Comparison of ENCODE assay signal across 23 cellular contexts in genomic region chr12:52360663-52361271, GRCh38. TPM values are rescaled to one million over a fixed set of nuclear protein-coding genes. Genes with fewer than 3 reads are reported as not detected.
"Had no signal": no experiment of that assay in that cellular context is flagged by ENCODE, and none has a peak within 500 bp of the region (broad histone marks: within the 10 kb centered on the region; RNA-seq: fewer than 3 reads in every experiment).

No MANE protein-coding gene starts in this region.

- H3K4me1 Mint-ChIP-seq: endodermal cell had no signal

- H3K4me3 ChIP-seq: esophagus muscularis mucosa, lung had no signal

- H3K27me3 ChIP-seq: brain microvascular endothelial cell had no signal

- H3K27ac ChIP-seq: brain microvascular endothelial cell, esophagus muscularis mucosa, WERI-Rb-1 had no signal

- H3K27ac Mint-ChIP-seq: activated CD4-positive, alpha-beta T cell treated with anti-CD3 and anti-CD28 coated beads for 36 hours; activated CD8-positive, alpha-beta T cell treated with anti-CD3 and anti-CD28 coated beads for 36 hours; activated naive CD4-positive, alpha-beta T cell treated with anti-CD3 and anti-CD28 coated beads, Interleukin-2, amount 50 U/mL, for 24 hours; activated T-helper 1 cell treated with anti-CD3 and anti-CD28 coated beads, Interleukin-12 subunit alpha, Interleukin-12 subunit beta, Interleukin-2, Interleukin-4 antibody, amounts not matched to agents 30 ng/mL and 10 ng/mL and 1 ng/mL, durations not matched to agents 14 hours and 24 hours and 36 hours; endodermal cell; nephron; stimulated activated naive CD8-positive, alpha-beta T cell treated with anti-CD3 and anti-CD28 coated beads, Interleukin-15, Interleukin-2, amounts not matched to agents 100 ng/mL and 50 ng/mL, for 24 hours had no signal

- DNase-seq: activated CD4-positive, alpha-beta T cell treated with anti-CD3 and anti-CD28 coated beads for 36 hours; activated CD8-positive, alpha-beta memory T cell treated with anti-CD3 and anti-CD28 coated beads, Interleukin-2, amount 50 U/mL, for 4 hours; brain microvascular endothelial cell; dermis blood vessel endothelial cell; endodermal cell; foreskin fibroblast; glutamatergic neuron; left cardiac atrium; stimulated activated CD4-positive, alpha-beta T cell treated with anti-CD3 and anti-CD28 coated beads, Interleukin-15, amount 100 ng/mL, for 24 hours; stimulated activated CD4-positive, alpha-beta T cell treated with anti-CD3 and anti-CD28 coated beads, Interleukin-4, amount 100 ng/mL, for 24 hours; T-helper 9 cell; WERI-Rb-1 had no signal

- H3K9me3 Mint-ChIP-seq: activated CD8-positive, alpha-beta T cell treated with anti-CD3 and anti-CD28 coated beads for 36 hours; activated naive CD4-positive, alpha-beta T cell treated with anti-CD3 and anti-CD28 coated beads, Interleukin-2, amount 50 U/mL, for 24 hours; activated T-helper 1 cell treated with anti-CD3 and anti-CD28 coated beads, Interleukin-12 subunit alpha, Interleukin-12 subunit beta, Interleukin-2, Interleukin-4 antibody, amounts not matched to agents 30 ng/mL and 10 ng/mL and 1 ng/mL, durations not matched to agents 14 hours and 24 hours and 36 hours; endodermal cell; nephron; stimulated activated naive CD8-positive, alpha-beta T cell treated with anti-CD3 and anti-CD28 coated beads, Interleukin-15, Interleukin-2, amounts not matched to agents 100 ng/mL and 50 ng/mL, for 24 hours had no signal

- H3K27me3 Mint-ChIP-seq: activated CD4-positive, alpha-beta T cell treated with anti-CD3 and anti-CD28 coated beads for 36 hours; activated CD8-positive, alpha-beta T cell treated with anti-CD3 and anti-CD28 coated beads for 36 hours; activated naive CD4-positive, alpha-beta T cell treated with anti-CD3 and anti-CD28 coated beads, Interleukin-2, amount 50 U/mL, for 24 hours; stimulated activated naive CD8-positive, alpha-beta T cell treated with anti-CD3 and anti-CD28 coated beads, Interleukin-15, Interleukin-2, amounts not matched to agents 100 ng/mL and 50 ng/mL, for 24 hours had no signal

- H3K4me1 ChIP-seq: esophagus muscularis mucosa had no signal

- H3K4me3 Mint-ChIP-seq: activated CD4-positive, alpha-beta T cell treated with anti-CD3 and anti-CD28 coated beads for 36 hours; activated CD8-positive, alpha-beta T cell treated with anti-CD3 and anti-CD28 coated beads for 36 hours; activated naive CD4-positive, alpha-beta T cell treated with anti-CD3 and anti-CD28 coated beads, Interleukin-2, amount 50 U/mL, for 24 hours; activated T-helper 1 cell treated with anti-CD3 and anti-CD28 coated beads, Interleukin-12 subunit alpha, Interleukin-12 subunit beta, Interleukin-2, Interleukin-4 antibody, amounts not matched to agents 30 ng/mL and 10 ng/mL and 1 ng/mL, durations not matched to agents 14 hours and 24 hours and 36 hours; endodermal cell; nephron; stimulated activated naive CD8-positive, alpha-beta T cell treated with anti-CD3 and anti-CD28 coated beads, Interleukin-15, Interleukin-2, amounts not matched to agents 100 ng/mL and 50 ng/mL, for 24 hours had no signal

- H3K9me3 ChIP-seq: esophagus muscularis mucosa had no signal

- ATAC-seq: activated CD4-positive, alpha-beta T cell treated with anti-CD3 and anti-CD28 coated beads for 36 hours; activated CD8-positive, alpha-beta T cell treated with anti-CD3 and anti-CD28 coated beads for 36 hours; left cardiac atrium had no signal

- H3K36me3 ChIP-seq: brain microvascular endothelial cell, esophagus muscularis mucosa, WERI-Rb-1 had no signal

- H3K36me3 Mint-ChIP-seq: activated naive CD4-positive, alpha-beta T cell treated with anti-CD3 and anti-CD28 coated beads, Interleukin-2, amount 50 U/mL, for 24 hours had no signal

RNA-seq across cellular contexts. Expression of gene KRT85, which starts 6.5 kb away (rescaled TPM):
- total RNA-seq: activated CD4-positive, alpha-beta T cell treated with anti-CD3 and anti-CD28 coated beads for 36 hours; activated CD8-positive, alpha-beta T cell treated with anti-CD3 and anti-CD28 coated beads for 36 hours; activated T-helper 1 cell treated with anti-CD3 and anti-CD28 coated beads, Interleukin-12 subunit alpha, Interleukin-12 subunit beta, Interleukin-2, Interleukin-4 antibody, amounts not matched to agents 30 ng/mL and 10 ng/mL and 1 ng/mL, durations not matched to agents 14 hours and 24 hours and 36 hours; cerebellum; dermis blood vessel endothelial cell; endodermal cell; esophagus muscularis mucosa; left cardiac atrium; lung; mononuclear cell; omental fat pad; SK-MEL-5 had no signal
- polyA plus RNA-seq: lung had no signal

RNA-seq across cellular contexts. Expression of gene KRT84, which starts 24.7 kb away (rescaled TPM):
- total RNA-seq: activated CD4-positive, alpha-beta T cell treated with anti-CD3 and anti-CD28 coated beads for 36 hours; activated CD8-positive, alpha-beta T cell treated with anti-CD3 and anti-CD28 coated beads for 36 hours; activated T-helper 1 cell treated with anti-CD3 and anti-CD28 coated beads, Interleukin-12 subunit alpha, Interleukin-12 subunit beta, Interleukin-2, Interleukin-4 antibody, amounts not matched to agents 30 ng/mL and 10 ng/mL and 1 ng/mL, durations not matched to agents 14 hours and 24 hours and 36 hours; cerebellum; dermis blood vessel endothelial cell; endodermal cell; esophagus muscularis mucosa; left cardiac atrium; lung; mononuclear cell; omental fat pad; SK-MEL-5 had no signal
- polyA plus RNA-seq: lung had no signal

RNA-seq across cellular contexts. Expression of gene KRT83, which starts 39.6 kb away (rescaled TPM):
- total RNA-seq: activated CD4-positive, alpha-beta T cell treated with anti-CD3 and anti-CD28 coated beads for 36 hours; activated CD8-positive, alpha-beta T cell treated with anti-CD3 and anti-CD28 coated beads for 36 hours; activated T-helper 1 cell treated with anti-CD3 and anti-CD28 coated beads, Interleukin-12 subunit alpha, Interleukin-12 subunit beta, Interleukin-2, Interleukin-4 antibody, amounts not matched to agents 30 ng/mL and 10 ng/mL and 1 ng/mL, durations not matched to agents 14 hours and 24 hours and 36 hours; cerebellum; dermis blood vessel endothelial cell; endodermal cell; esophagus muscularis mucosa; left cardiac atrium; lung; mononuclear cell; omental fat pad; SK-MEL-5 had no signal
- polyA plus RNA-seq: lung had no signal

RNA-seq across cellular contexts. Expression of gene KRT82, which starts 45.4 kb away (rescaled TPM):
- total RNA-seq: activated CD4-positive, alpha-beta T cell treated with anti-CD3 and anti-CD28 coated beads for 36 hours; activated CD8-positive, alpha-beta T cell treated with anti-CD3 and anti-CD28 coated beads for 36 hours; activated T-helper 1 cell treated with anti-CD3 and anti-CD28 coated beads, Interleukin-12 subunit alpha, Interleukin-12 subunit beta, Interleukin-2, Interleukin-4 antibody, amounts not matched to agents 30 ng/mL and 10 ng/mL and 1 ng/mL, durations not matched to agents 14 hours and 24 hours and 36 hours; cerebellum; dermis blood vessel endothelial cell; endodermal cell; esophagus muscularis mucosa; left cardiac atrium; lung; mononuclear cell; omental fat pad; SK-MEL-5 had no signal
- polyA plus RNA-seq: lung had no signal
